ENCODE assay signal across 22 cellular contexts in genomic region chr22:46667245-46667623, GRCh38. TPM values are rescaled to one million over a fixed set of nuclear protein-coding genes. Genes with fewer than 3 reads are reported as not detected.
DNase-seq lines count a peak whose midpoint lies in the region; ATAC-seq, FAIRE-seq and TF ChIP-seq lines count a peak whose summit lies in the region.
"Had no signal": no experiment of that assay in that cellular context is flagged by ENCODE, and none has a peak within 500 bp of the region (broad histone marks: within the 10 kb centered on the region; RNA-seq: fewer than 3 reads in every experiment).

No MANE protein-coding gene starts in this region.

- BruUV-seq in K562 (replicated peaks; lab: Mats Ljungman, UMichigan) (no TSS peak), HepG2 (replicated peaks; lab: Mats Ljungman, UMichigan) (no TSS peak)

- peaks cover 65% of the 10 kb centered on the region for H4K20me1 ChIP-seq in BLaER1
- H4K20me1 ChIP-seq in Karpas-422 (ENCODE audit: insufficient read depth, low read depth, low read length) = no peaks in the 10 kb centered on the region
- no peaks in the 10 kb centered on the region for H4K20me1 ChIP-seq in K562 (replicated peaks; ENCODE audit: control insufficient read depth, insufficient read depth, low read length)
- no peaks in the 10 kb centered on the region for H4K20me1 ChIP-seq in HepG2 (ENCODE audit: insufficient read depth, low read length)

- TF ChIP-seq EP300 in K562 (IDR thresholded peaks at IDR 0.05; ENCODE audit: low read length) (no peak), HepG2 (IDR thresholded peaks at IDR 0.05; ENCODE audit: low read depth in 2 of 2, low read length in 2 of 2) (no peak), HepG2 (CRISPR knock-in tag; IDR thresholded peaks at IDR 0.05; ENCODE audit: borderline replicate concordance) (no peak)

- H3K4me3 ChIP-seq in BLaER1 (no peak overlapping the region), Karpas-422 (ENCODE audit: low read length) (no peak overlapping the region), K562 (no peak overlapping the region), HepG2 (replicated peaks in 1 of 3; ENCODE audit: insufficient read depth in 1 of 3, low read depth in 2 of 3, low read length in 3 of 3) (no peak overlapping the region), foreskin fibroblast (ENCODE audit: low read depth in 1 of 2, low read length in 2 of 2) (no peak overlapping the region)
- H3K4me3 ChIP-seq: A549, GM23248 had no signal

- H3K36me3 ChIP-seq in BLaER1 = peaks cover 91% of the 10 kb centered on the region
- H3K36me3 ChIP-seq in Karpas-422 (ENCODE audit: insufficient read depth, low read length) = 0 out of 2 replicates have a peak, but pooled peaks cover 3% of the 10 kb centered on the region
- H3K36me3 ChIP-seq in K562 (ENCODE audit: control insufficient read depth, insufficient read depth, low read length) = peaks cover 49% of the 10 kb centered on the region; the same call in 1 of the 3 replicates
- H3K36me3 ChIP-seq in HepG2 (replicated peaks in 1 of 2; ENCODE audit: control insufficient read depth in 1 of 2, insufficient read depth in 2 of 2, low read length in 2 of 2) = peaks cover 6 to 13% of the 10 kb centered on the region in 2 experiments; a peak in 2 of 5 replicates

- H3K9me1 ChIP-seq in K562 (ENCODE audit: control insufficient read depth, insufficient read depth, low read length) = peaks cover 2% of the 10 kb centered on the region

- CTCF ChIA-PET in K562 (lab: Yijun Ruan, JAX; ENCODE audit: low intra/inter-chr PET ratio) (no interaction called here), HepG2 (lab: Yijun Ruan, JAX; ENCODE audit: low intra/inter-chr PET ratio, low total read pairs) (no interaction called here)

- ATAC-seq in K562 (no peak), HepG2 (no peak), left ventricle myocardium superior (no peak)
- ATAC-seq: A549; CD8-positive, alpha-beta T cell; HCT116 had no signal

- in situ Hi-C loops in K562 (cut with MboI) (no loop called here), HepG2 (cut with HindIII; ENCODE audit: extremely low pct_ligation_motif_present, low pct_unique_long_range_greater_than_20kb) (loop anchor here (25.0 kb wide), 1 partner anchor 105 kb away; no protein-coding TSS in a partner anchor)

- no peak overlapping the region for H3K9ac ChIP-seq in BLaER1
- no peak overlapping the region for H3K9ac ChIP-seq in Karpas-422 (ENCODE audit: low read length)
- no peak overlapping the region for H3K9ac ChIP-seq in K562 (ENCODE audit: insufficient read depth in 1 of 2, low read depth in 2 of 2, low read length in 2 of 2)
- H3K9ac ChIP-seq in HepG2 (ENCODE audit: insufficient read depth, low read depth, low read length) = no peak overlapping the region
- H3K9ac ChIP-seq: GM23248 had no signal

- no peaks in the 10 kb centered on the region for H3K27me3 ChIP-seq in BLaER1
- H3K27me3 ChIP-seq in Karpas-422 (ENCODE audit: low read length) = no peaks in the 10 kb centered on the region
- H3K27me3 ChIP-seq in K562 (ENCODE audit: control insufficient read depth in 2 of 2, insufficient read depth in 2 of 2, low read length in 2 of 2) = no peaks in the 10 kb centered on the region
- H3K27me3 ChIP-seq in HepG2 (ENCODE audit: control insufficient read depth in 1 of 2, insufficient read depth in 2 of 2, low read length in 2 of 2) = no peaks in the 10 kb centered on the region

- POLR2A ChIA-PET in K562 (lab: Yijun Ruan, JAX) = no interaction called here
- POLR2A ChIA-PET in HepG2 (lab: Yijun Ruan, JAX) = no interaction called here

- TF ChIP-seq RAD21 in K562 (CRISPR knock-in tag; conservative IDR thresholded peaks at IDR 0.05 in 1 of 2, IDR thresholded peaks at IDR 0.05 in 1 of 2) (no peak), HepG2 (CRISPR knock-in tag; IDR thresholded peaks at IDR 0.05) (no peak)

- H3K79me2 ChIP-seq in Karpas-422 (ENCODE audit: low read length) (no peaks in the 10 kb centered on the region), K562 (ENCODE audit: control insufficient read depth, insufficient read depth, low read length) (no peaks in the 10 kb centered on the region), HepG2 (ENCODE audit: insufficient read depth, low read length) (no peaks in the 10 kb centered on the region)

- WGBS in K562 (ENCODE audit: insufficient coverage, low coverage, missing lambda C conversion rate) = 88% methylated on average over 7 of the region's 10 CpGs
- WGBS in HepG2 (ENCODE audit: low lambda C conversion rate) = 89% methylated on average over 10 of the region's 10 CpGs

- TF ChIP-seq CTCF in K562 (IDR thresholded peaks at IDR 0.05 in 2 of 3, conservative IDR thresholded peaks at IDR 0.05 in 1 of 3; ENCODE audit: insufficient read depth in 2 of 3, low read depth in 1 of 3, low read length in 3 of 3) (no peak), HepG2 (CRISPR knock-in tag; IDR thresholded peaks at IDR 0.05) (no peak), foreskin fibroblast (IDR thresholded peaks at IDR 0.05; ENCODE audit: low read depth, low read length) (no peak)

- DNase-seq in Karpas-422 (peak; percentile 76), K562 (ENCODE audit: extremely low read depth in 1 of 4, low spot score in 3 of 4) (no peak), HepG2 (ENCODE audit: low spot score) (no peak), left ventricle myocardium superior (no peak), foreskin fibroblast (no peak), NCI-H510A treated with DMSO at 0.1 percent for 48 hours (lab: John Stamatoyannopoulos, UW) (no peak)
- DNase-seq: 8988T; ACHN; Caco-2; CD4-positive, CD25-positive, alpha-beta regulatory T cell; DMS153; DND-41; GM23248; H9; HFFc6 had no signal

- H3K9me3 ChIP-seq in BLaER1 (no peaks in the 10 kb centered on the region), Karpas-422 (ENCODE audit: low read length) (no peaks in the 10 kb centered on the region), K562 (replicated peaks; ENCODE audit: control insufficient read depth, insufficient read depth, low read depth, low read length) (no peaks in the 10 kb centered on the region), HepG2 (ENCODE audit: low read length) (no peaks in the 10 kb centered on the region)
- H3K9me3 ChIP-seq: A549, Caco-2 had no signal

- H3K4me2 ChIP-seq in BLaER1 = peak overlapping the region; percentile 34; the same call in 1 of the 2 replicates
- no peak overlapping the region for H3K4me2 ChIP-seq in Karpas-422 (ENCODE audit: low read depth, low read length, poor library complexity, severe bottlenecking)
- H3K4me2 ChIP-seq in K562 (ENCODE audit: insufficient read depth, low read length) = no peak overlapping the region
- no peak overlapping the region for H3K4me2 ChIP-seq in HepG2 (ENCODE audit: low read depth, low read length)
- H3K4me2 ChIP-seq: A549 had no signal

- peak overlapping the region; percentile 60; the same call in 1 of the 2 replicates for H3K27ac ChIP-seq in BLaER1
- H3K27ac ChIP-seq in Karpas-422 (ENCODE audit: low read length) = no peak overlapping the region
- no peak overlapping the region for H3K27ac ChIP-seq in K562 (ENCODE audit: extremely low read depth, low read depth, low read length)
- H3K27ac ChIP-seq in HepG2 (ENCODE audit: extremely low read length, insufficient read depth, low read length) = no peak overlapping the region
- H3K27ac ChIP-seq: A549, C4-2B, GM23248 had no signal

- FAIRE-seq in K562 (lab: Jason Lieb, UNC) (no peak), HepG2 (lab: Jason Lieb, UNC) (no peak)
- FAIRE-seq: A549, G401.6, GM19239 had no signal

- H2AFZ ChIP-seq in Karpas-422 (ENCODE audit: low read length) (no peak overlapping the region), K562 (ENCODE audit: low read depth, low read length) (no peak overlapping the region), HepG2 (ENCODE audit: low read length) (no peak overlapping the region)
- H2AFZ ChIP-seq: GM23248 had no signal

- TF ChIP-seq POLR2A in K562 (conservative IDR thresholded peaks at IDR 0.05) (no peak), HepG2 (IDR thresholded peaks at IDR 0.05; ENCODE audit: insufficient read depth in 1 of 2, low read depth in 2 of 2, low read length in 2 of 2) (no peak)

- intact Hi-C loops in K562 (cut with micrococcal nuclease) = no loop called here
- intact Hi-C loops in HepG2 (cut with micrococcal nuclease; ENCODE audit: unreplicated experiment) = no loop called here
- intact Hi-C loops in left ventricle myocardium superior (cut with micrococcal nuclease) = no loop called here

- no peaks in the 10 kb centered on the region for H3K9me2 ChIP-seq in Karpas-422 (replicated peaks; ENCODE audit: insufficient read depth, low read length)

- H3K4me1 ChIP-seq in BLaER1 = peaks cover 80% of the 10 kb centered on the region
- peaks cover 8% of the 10 kb centered on the region for H3K4me1 ChIP-seq in Karpas-422 (ENCODE audit: low read length)
- peaks cover 0 to 31% of the 10 kb centered on the region in 2 experiments; a peak in 2 of 5 replicates for H3K4me1 ChIP-seq in K562 (replicated peaks in 1 of 2; ENCODE audit: control insufficient read depth in 2 of 2, insufficient read depth in 2 of 2, low read length in 2 of 2)
- no peaks in the 10 kb centered on the region for H3K4me1 ChIP-seq in HepG2 (ENCODE audit: insufficient read depth, low read length)
- H3K4me1 ChIP-seq: A549 had no signal

RNA-seq across cellular contexts. Expression of gene GRAMD4, which starts 47.0 kb away (rescaled TPM):
- total RNA-seq in Karpas-422 (2014; rRNA removed; shearing (Covaris generic); ENCODE audit: low replicate concordance) = 29.0 and 43.1 TPM in 2 replicates
- total RNA-seq in K562 (2011; cell fraction: chromatin; rRNA removed; ENCODE audit: low replicate concordance) = 92.4 and 123 TPM in 2 replicates
- 64.0 and 80.4 TPM in 2 replicates for total RNA-seq in K562 (2011; cell fraction: nucleolus; rRNA removed)
- total RNA-seq in K562 (2011; cell fraction: nucleoplasm; rRNA removed) = 41.7 and 59.0 TPM in 2 replicates
- total RNA-seq in K562 (2014; rRNA removed) (44.8 and 52.4 TPM in 2 replicates), K562 (2014; rRNA removed; fragmentation: Illumina TruSeq; extraction: Trizol) (13.6 and 14.1 TPM in 2 replicates), K562 (2015; rRNA removed; fragmentation: Illumina TruSeq; extraction: Trizol) (16.0 and 18.6 TPM in 2 replicates), K562 (2021) (44.0 and 45.4 TPM in 2 replicates), HepG2 (2016; rRNA removed; fragmentation: Illumina TruSeq; extraction: Trizol) (12.9 and 15.7 TPM in 2 replicates), left ventricle myocardium superior (94.0 TPM)
- polyA plus RNA-seq in K562 (2011; rRNA removed) (31.9 and 35.5 TPM in 2 replicates), K562 (2014; fragmentation: Illumina TruSeq; extraction: Trizol) (13.7 and 15.3 TPM in 2 replicates), K562 (2014; fragmentation: Nextera tagmentation; extraction: Ambion mirVana) (under 1 TPM; 0.18 to 0.28 TPM), K562 (2014; rRNA removed) (31.5 and 37.3 TPM in 2 replicates), HepG2 (2011; rRNA removed) (15.2 and 16.8 TPM in 2 replicates)
- 14.5 and 32.1 TPM in 2 replicates for polyA plus RNA-seq in K562 (2011; cell fraction: cytosol; rRNA removed)
- 70.0 and 77.3 TPM in 2 replicates for polyA plus RNA-seq in K562 (2011; cell fraction: nucleus; rRNA removed)
- polyA plus RNA-seq in K562 (2012) = 17.3 and 43.4 TPM in 2 replicates
- 34.2 and 53.1 TPM in 2 replicates for polyA minus RNA-seq in K562 (2011; rRNA and poly(A)+ RNA removed)
- polyA minus RNA-seq in K562 (2011; cell fraction: cytosol; rRNA and poly(A)+ RNA removed) = 20.3 and 27.3 TPM in 2 replicates
- polyA minus RNA-seq in K562 (2011; cell fraction: nucleus; rRNA and poly(A)+ RNA removed) = 21.4 and 52.2 TPM in 2 replicates
- total RNA-seq in HepG2 (2016; cell fraction: cytosol; rRNA removed; fragmentation: Illumina TruSeq; extraction: Trizol; ENCODE audit: low read depth) = 14.1 and 16.3 TPM in 2 replicates
- total RNA-seq in HepG2 (2016; cell fraction: insoluble cytoplasmic fraction; rRNA removed; fragmentation: Illumina TruSeq; extraction: Trizol) = 6.4 and 16.5 TPM in 2 replicates
- total RNA-seq in HepG2 (2016; cell fraction: membrane; rRNA removed; fragmentation: Illumina TruSeq; extraction: Trizol) = 12.4 and 12.8 TPM in 2 replicates
- total RNA-seq in HepG2 (2016; cell fraction: nucleus; rRNA removed; fragmentation: Illumina TruSeq; extraction: Trizol) = 23.1 and 33.6 TPM in 2 replicates
- 9.6 and 13.3 TPM in 2 replicates for polyA plus RNA-seq in HepG2 (2011; cell fraction: cytosol; rRNA removed)
- 31.6 and 32.7 TPM in 2 replicates for polyA plus RNA-seq in HepG2 (2011; cell fraction: nucleus; rRNA removed)
- polyA plus RNA-seq in HepG2 (2012) = 11.1 and 12.7 TPM in 2 replicates
- 2.2 and 2.8 TPM in 2 replicates for polyA plus RNA-seq in HepG2 (2016; cell fraction: cytosol; fragmentation: Illumina TruSeq; extraction: Trizol; ENCODE audit: low read depth)
- 5.3 and 6.3 TPM in 2 replicates for polyA plus RNA-seq in HepG2 (2016; cell fraction: insoluble cytoplasmic fraction; fragmentation: Illumina TruSeq; extraction: Trizol; ENCODE audit: low read depth)
- polyA plus RNA-seq in HepG2 (2016; cell fraction: membrane; fragmentation: Illumina TruSeq; extraction: Trizol; ENCODE audit: low read depth) = 4.4 and 6.1 TPM in 2 replicates
- polyA plus RNA-seq in HepG2 (2016; cell fraction: nucleus; fragmentation: Illumina TruSeq; extraction: Trizol; ENCODE audit: insufficient read depth, low read depth) = 20.4 and 22.4 TPM in 2 replicates
- 27.9 and 38.7 TPM in 2 replicates for polyA minus RNA-seq in HepG2 (2011; rRNA and poly(A)+ RNA removed; ENCODE audit: low replicate concordance)
- 10.0 and 13.9 TPM in 2 replicates for polyA minus RNA-seq in HepG2 (2011; cell fraction: cytosol; rRNA and poly(A)+ RNA removed)
- polyA minus RNA-seq in HepG2 (2011; cell fraction: nucleus; rRNA and poly(A)+ RNA removed) = 18.5 and 30.2 TPM in 2 replicates
